28 cellular contexts compared by ENCODE assay signal in genomic region chr12:886206-886605, GRCh38.
"Had no signal": no experiment of that assay in that cellular context is flagged by ENCODE, and none has a peak within 500 bp of the region (broad histone marks: within the 10 kb centered on the region; RNA-seq: fewer than 3 reads in every experiment).

No MANE protein-coding gene starts in this region.

- ATAC-seq: activated CD4-positive, alpha-beta T cell treated with anti-CD3 and anti-CD28 coated beads for 36 hours; activated CD8-positive, alpha-beta memory T cell treated with anti-CD3 and anti-CD28 coated beads, Interleukin-2, amount 10 ng/mL, durations not matched to agents 7 days and 5 days; activated CD8-positive, alpha-beta T cell treated with anti-CD3 and anti-CD28 coated beads, Interleukin-2, amount 10 ng/mL, durations not matched to agents 7 days and 5 days; gastroesophageal sphincter had no signal

- H3K4me1 Mint-ChIP-seq: central memory CD8-positive, alpha-beta T cell had no signal

- H3K4me3 Mint-ChIP-seq: activated CD4-positive, alpha-beta memory T cell treated with anti-CD3 and anti-CD28 coated beads for 36 hours; activated CD4-positive, alpha-beta T cell treated with anti-CD3 and anti-CD28 coated beads for 36 hours; activated CD4-positive, alpha-beta T cell treated with anti-CD3 and anti-CD28 coated beads, Interleukin-2, amount 10 ng/mL, durations not matched to agents 24 days and 14 days; activated CD8-positive, alpha-beta memory T cell treated with anti-CD3 and anti-CD28 coated beads, Interleukin-2, amount 10 ng/mL, durations not matched to agents 7 days and 5 days; activated CD8-positive, alpha-beta T cell treated with anti-CD3 and anti-CD28 coated beads, Interleukin-2, amount 10 ng/mL, durations not matched to agents 7 days and 5 days; activated naive CD4-positive, alpha-beta T cell treated with anti-CD3 and anti-CD28 coated beads for 36 hours; activated naive CD8-positive, alpha-beta T cell; activated T-cell treated with anti-CD3 and anti-CD28 coated beads, Interleukin-2, amount 50 U/mL, for 24 hours; activated T-helper 17 cell treated with anti-CD3 and anti-CD28 coated beads, Interleukin-2, amount 50 U/mL, for 72 hours; central memory CD8-positive, alpha-beta T cell; dendritic cell treated with granulocyte-macrophage colony-stimulating factor and Interleukin-4, amounts not matched to agents 40 ng/mL and 50 ng/mL, for 4 days had no signal

- H3K27me3 ChIP-seq: brain microvascular endothelial cell, dorsolateral prefrontal cortex, esophagus squamous epithelium, gastroesophageal sphincter had no signal

- H3K4me1 ChIP-seq: esophagus squamous epithelium, gastroesophageal sphincter had no signal

- H3K9me3 Mint-ChIP-seq: activated CD4-positive, alpha-beta memory T cell treated with anti-CD3 and anti-CD28 coated beads for 36 hours; activated CD4-positive, alpha-beta T cell treated with anti-CD3 and anti-CD28 coated beads, Interleukin-2, amount 10 ng/mL, durations not matched to agents 24 days and 14 days; activated naive CD4-positive, alpha-beta T cell treated with anti-CD3 and anti-CD28 coated beads for 36 hours; activated T-cell treated with anti-CD3 and anti-CD28 coated beads, Interleukin-2, amount 50 U/mL, for 24 hours; activated T-helper 17 cell treated with anti-CD3 and anti-CD28 coated beads, Interleukin-2, amount 50 U/mL, for 72 hours; central memory CD8-positive, alpha-beta T cell; dendritic cell treated with granulocyte-macrophage colony-stimulating factor and Interleukin-4, amounts not matched to agents 40 ng/mL and 50 ng/mL, for 4 days had no signal

- H3K27ac ChIP-seq: brain microvascular endothelial cell, coronary artery, dorsolateral prefrontal cortex, epithelial cell of prostate, esophagus squamous epithelium, gastroesophageal sphincter had no signal

- H3K27me3 Mint-ChIP-seq: activated CD4-positive, alpha-beta memory T cell treated with anti-CD3 and anti-CD28 coated beads for 36 hours; activated CD4-positive, alpha-beta T cell treated with anti-CD3 and anti-CD28 coated beads for 36 hours; activated CD4-positive, alpha-beta T cell treated with anti-CD3 and anti-CD28 coated beads, Interleukin-2, amount 10 ng/mL, durations not matched to agents 24 days and 14 days; activated CD8-positive, alpha-beta memory T cell treated with anti-CD3 and anti-CD28 coated beads, Interleukin-2, amount 10 ng/mL, durations not matched to agents 7 days and 5 days; activated naive CD8-positive, alpha-beta T cell; activated T-cell treated with anti-CD3 and anti-CD28 coated beads, Interleukin-2, amount 50 U/mL, for 24 hours; activated T-helper 17 cell treated with anti-CD3 and anti-CD28 coated beads, Interleukin-2, amount 50 U/mL, for 72 hours; central memory CD8-positive, alpha-beta T cell; dendritic cell treated with granulocyte-macrophage colony-stimulating factor and Interleukin-4, amounts not matched to agents 40 ng/mL and 50 ng/mL, for 4 days had no signal

- H3K4me3 ChIP-seq: coronary artery, dorsolateral prefrontal cortex, esophagus squamous epithelium, gastroesophageal sphincter had no signal

- H3K9me3 ChIP-seq: esophagus squamous epithelium, gastroesophageal sphincter had no signal

- H3K27ac Mint-ChIP-seq: activated CD4-positive, alpha-beta memory T cell treated with anti-CD3 and anti-CD28 coated beads for 36 hours; activated CD4-positive, alpha-beta T cell treated with anti-CD3 and anti-CD28 coated beads for 36 hours; activated CD4-positive, alpha-beta T cell treated with anti-CD3 and anti-CD28 coated beads, Interleukin-2, amount 10 ng/mL, durations not matched to agents 24 days and 14 days; activated CD8-positive, alpha-beta memory T cell treated with anti-CD3 and anti-CD28 coated beads, Interleukin-2, amount 10 ng/mL, durations not matched to agents 7 days and 5 days; activated naive CD8-positive, alpha-beta T cell; dendritic cell treated with granulocyte-macrophage colony-stimulating factor and Interleukin-4, amounts not matched to agents 40 ng/mL and 50 ng/mL, for 4 days had no signal

- DNase-seq: activated CD4-positive, alpha-beta memory T cell treated with anti-CD3 and anti-CD28 coated beads for 36 hours; activated CD4-positive, alpha-beta T cell treated with anti-CD3 and anti-CD28 coated beads for 36 hours; activated CD4-positive, CD25-positive, alpha-beta regulatory T cell; activated CD4-positive, CD25-positive, alpha-beta regulatory T cell treated with anti-CD3 and anti-CD28 coated beads, Interleukin-2, amount 50 U/mL, for 72 hours; activated CD8-positive, alpha-beta memory T cell treated with anti-CD3 and anti-CD28 coated beads, Interleukin-2, amount 10 ng/mL, durations not matched to agents 7 days and 5 days; activated CD8-positive, alpha-beta memory T cell treated with anti-CD3 and anti-CD28 coated beads, Interleukin-2, amount 50 U/mL, for 4 hours; activated CD8-positive, alpha-beta T cell treated with anti-CD3 and anti-CD28 coated beads, Interleukin-2, amount 10 ng/mL, durations not matched to agents 7 days and 5 days; activated effector memory CD4-positive, alpha-beta T cell treated with anti-CD3 and anti-CD28 coated beads, Interleukin-2, amount 50 U/mL, for 16 hours; activated naive CD4-positive, alpha-beta T cell treated with anti-CD3 and anti-CD28 coated beads for 36 hours; activated T-cell treated with anti-CD3 and anti-CD28 coated beads, Interleukin-2, amount 50 U/mL, for 24 hours; amniotic stem cell; anterior cingulate cortex; brain microvascular endothelial cell; dorsolateral prefrontal cortex; effector memory CD4-positive, alpha-beta T cell; esophagus squamous epithelium; foreskin melanocyte; head of caudate nucleus; hippocampal formation; T-helper 2 cell had no signal
